Comparison of ENCODE assay signal across 23 cellular contexts in genomic region chr22:48690583-48691317, GRCh38.
"Had no signal": no experiment of that assay in that cellular context is flagged by ENCODE, and none has a peak within 500 bp of the region (broad histone marks: within the 10 kb centered on the region; RNA-seq: fewer than 3 reads in every experiment).

No MANE protein-coding gene starts in this region.

- H3K4me1 Mint-ChIP-seq: naive thymus-derived CD4-positive, alpha-beta T cell had no signal

- H3K27me3 Mint-ChIP-seq: naive thymus-derived CD4-positive, alpha-beta T cell; type B pancreatic cell had no signal

- H3K27ac ChIP-seq: esophagus squamous epithelium, psoas muscle, right lobe of liver, stomach, thyroid gland had no signal

- H3K4me1 ChIP-seq: esophagus squamous epithelium, psoas muscle, right lobe of liver, stomach, thyroid gland had no signal

- H3K36me3 Mint-ChIP-seq: naive thymus-derived CD4-positive, alpha-beta T cell; type B pancreatic cell had no signal

- DNase-seq: cerebellar nuclear complex; cortex of kidney; effector memory CD8-positive, alpha-beta T cell; erythroblast; esophagus squamous epithelium; head of caudate nucleus; mammary epithelial cell; mesendoderm; midbrain; naive thymus-derived CD4-positive, alpha-beta T cell; occipital lobe; ovary; small intestine; stimulated activated CD4-positive, alpha-beta T cell treated with anti-CD3 and anti-CD28 coated beads, Interleukin-15, amount 100 ng/mL, for 24 hours; stimulated activated CD4-positive, alpha-beta T cell treated with anti-CD3 and anti-CD28 coated beads, Interleukin-2, amount 100 ng/mL, for 48 hours; stimulated activated CD8-positive, alpha-beta memory T cell treated with anti-CD3 and anti-CD28 coated beads, Interleukin-4, amount 100 ng/mL, for 48 hours; stimulated activated naive CD4-positive, alpha-beta T cell treated with Interleukin-2 at 50 U/mL for 16 hours; stomach; thyroid gland had no signal

- ATAC-seq: effector memory CD8-positive, alpha-beta T cell; naive thymus-derived CD4-positive, alpha-beta T cell; psoas muscle; right lobe of liver had no signal

- H3K27ac Mint-ChIP-seq: effector memory CD8-positive, alpha-beta T cell; naive thymus-derived CD4-positive, alpha-beta T cell; nephron; type B pancreatic cell had no signal

- H3K9me3 Mint-ChIP-seq: nephron, type B pancreatic cell had no signal

- H3K4me3 ChIP-seq: esophagus squamous epithelium, ovary, psoas muscle, right lobe of liver, stomach, thyroid gland had no signal

- H3K9me3 ChIP-seq: esophagus squamous epithelium, ovary, psoas muscle, right lobe of liver, stomach, thyroid gland had no signal

- H3K27me3 ChIP-seq: esophagus squamous epithelium, ovary, right lobe of liver, thyroid gland had no signal

- H3K36me3 ChIP-seq: esophagus squamous epithelium, ovary, right lobe of liver, stomach, thyroid gland had no signal

- H3K4me3 Mint-ChIP-seq: effector memory CD8-positive, alpha-beta T cell; naive thymus-derived CD4-positive, alpha-beta T cell; nephron; type B pancreatic cell had no signal
